In genomic region chr1:68234094-68234493, GRCh38 we compare ENCODE assay signal across 35 cellular contexts. TPM values are rescaled to one million over a fixed set of nuclear protein-coding genes. Genes with fewer than 3 reads are reported as not detected.
"Had no signal": no experiment of that assay in that cellular context is flagged by ENCODE, and none has a peak within 500 bp of the region (broad histone marks: within the 10 kb centered on the region; RNA-seq: fewer than 3 reads in every experiment).

No MANE protein-coding gene starts in this region.

- H3K9me3 Mint-ChIP-seq: activated CD4-positive, alpha-beta memory T cell treated with anti-CD3 and anti-CD28 coated beads for 36 hours; activated naive CD4-positive, alpha-beta T cell treated with anti-CD3 and anti-CD28 coated beads, Interleukin-2, amount 10 ng/mL, durations not matched to agents 7 days and 5 days; activated naive CD8-positive, alpha-beta T cell treated with anti-CD3 and anti-CD28 coated beads, Interleukin-2, amount 10 ng/mL, durations not matched to agents 7 days and 5 days; activated T-cell treated with anti-CD3 and anti-CD28 coated beads, Interleukin-2, amount 50 U/mL, for 24 hours; natural killer cell treated with Interleukin-12 subunit alpha and Interleukin-12 subunit beta and Interleukin-15 and Interleukin-18, amount 100 ng/mL, for 72 hours; stimulated activated naive B cell treated with anti-CD40 and anti-IgM and Interleukin-4, amounts not matched to agents 10 μg/mL and 1 μg/mL and 100 μg/mL, for 72 hours had no signal

- H3K27me3 ChIP-seq: ascending aorta, brain microvascular endothelial cell, pancreas, right atrium auricular region, suprapubic skin, tibial artery had no signal

- DNase-seq: activated CD4-positive, alpha-beta memory T cell treated with anti-CD3 and anti-CD28 coated beads for 36 hours; activated CD4-positive, alpha-beta T cell treated with anti-CD3 and anti-CD28 coated beads, Interleukin-2, amount 10 ng/mL, durations not matched to agents 24 days and 14 days; activated CD4-positive, CD25-positive, alpha-beta regulatory T cell treated with anti-CD3 and anti-CD28 coated beads, Interleukin-2, amount 50 U/mL, for 72 hours; activated CD8-positive, alpha-beta memory T cell treated with anti-CD3 and anti-CD28 coated beads, Interleukin-2, amount 50 U/mL, for 48 hours; activated gamma-delta T cell; activated naive CD4-positive, alpha-beta T cell treated with anti-CD3 and anti-CD28 coated beads, Interleukin-2, amount 10 ng/mL, durations not matched to agents 7 days and 5 days; activated naive CD8-positive, alpha-beta T cell treated with anti-CD3 and anti-CD28 coated beads, Interleukin-2, amount 10 ng/mL, durations not matched to agents 7 days and 5 days; activated T-cell treated with anti-CD3 and anti-CD28 coated beads, Interleukin-2, amount 50 U/mL, for 24 hours; brain microvascular endothelial cell; caudate nucleus; cortex of kidney; effector memory CD8-positive, alpha-beta T cell; foreskin fibroblast; heart left ventricle; hypothalamus; immature natural killer cell; kidney glomerular epithelial cell; left lung; mesendoderm; mucosa of descending colon; nucleus accumbens; pancreas; psoas muscle; stimulated activated CD4-positive, alpha-beta T cell treated with anti-CD3 and anti-CD28 coated beads, Interleukin-15, amount 100 ng/mL, for 24 hours; stimulated activated CD4-positive, alpha-beta T cell treated with anti-CD3 and anti-CD28 coated beads, Interleukin-2, amount 100 ng/mL, for 24 hours; stimulated activated naive B cell treated with anti-CD40 and anti-IgM and Interleukin-4, amounts not matched to agents 10 μg/mL and 1 μg/mL and 100 μg/mL, for 72 hours; T-helper 17 cell; T1000; tibial artery; WERI-Rb-1 had no signal

- FAIRE-seq: pancreas had no signal

- H3K36me3 Mint-ChIP-seq: activated CD4-positive, alpha-beta memory T cell treated with anti-CD3 and anti-CD28 coated beads for 36 hours; activated naive CD4-positive, alpha-beta T cell treated with anti-CD3 and anti-CD28 coated beads, Interleukin-2, amount 10 ng/mL, durations not matched to agents 7 days and 5 days; activated naive CD8-positive, alpha-beta T cell treated with anti-CD3 and anti-CD28 coated beads, Interleukin-2, amount 10 ng/mL, durations not matched to agents 7 days and 5 days; stimulated activated naive B cell treated with anti-CD40 and anti-IgM and Interleukin-4, amounts not matched to agents 10 μg/mL and 1 μg/mL and 100 μg/mL, for 72 hours had no signal

- H3K36me3 ChIP-seq: ascending aorta, brain microvascular endothelial cell, heart left ventricle, left lung, pancreas, right atrium auricular region, suprapubic skin, tibial artery, WERI-Rb-1 had no signal

- ATAC-seq: effector memory CD8-positive, alpha-beta T cell; heart left ventricle; left lung; mucosa of descending colon; natural killer cell treated with Interleukin-12 subunit alpha and Interleukin-12 subunit beta and Interleukin-15 and Interleukin-18, amount 100 ng/mL, for 72 hours; pancreas; psoas muscle; stimulated activated naive B cell treated with anti-CD40 and anti-IgM and Interleukin-4, amounts not matched to agents 10 μg/mL and 1 μg/mL and 100 μg/mL, for 72 hours; T-helper 17 cell had no signal

- H3K27ac Mint-ChIP-seq: activated CD4-positive, alpha-beta memory T cell treated with anti-CD3 and anti-CD28 coated beads for 36 hours; activated CD4-positive, alpha-beta T cell treated with anti-CD3 and anti-CD28 coated beads, Interleukin-2, amount 10 ng/mL, durations not matched to agents 24 days and 14 days; activated naive CD4-positive, alpha-beta T cell treated with anti-CD3 and anti-CD28 coated beads, Interleukin-2, amount 10 ng/mL, durations not matched to agents 7 days and 5 days; activated naive CD8-positive, alpha-beta T cell treated with anti-CD3 and anti-CD28 coated beads, Interleukin-2, amount 10 ng/mL, durations not matched to agents 7 days and 5 days; activated T-cell treated with anti-CD3 and anti-CD28 coated beads, Interleukin-2, amount 50 U/mL, for 24 hours; effector memory CD8-positive, alpha-beta T cell; immature natural killer cell; natural killer cell treated with Interleukin-12 subunit alpha and Interleukin-12 subunit beta and Interleukin-15 and Interleukin-18, amount 100 ng/mL, for 72 hours; stimulated activated naive B cell treated with anti-CD40 and anti-IgM and Interleukin-4, amounts not matched to agents 10 μg/mL and 1 μg/mL and 100 μg/mL, for 72 hours; T-helper 17 cell had no signal

- H3K4me3 ChIP-seq: ascending aorta, heart left ventricle, left lung, lung, mucosa of descending colon, pancreas, psoas muscle, right atrium auricular region, suprapubic skin, tibial artery had no signal

- H3K4me1 Mint-ChIP-seq: immature natural killer cell had no signal

- H3K4me3 Mint-ChIP-seq: activated CD4-positive, alpha-beta memory T cell treated with anti-CD3 and anti-CD28 coated beads for 36 hours; activated CD4-positive, alpha-beta T cell treated with anti-CD3 and anti-CD28 coated beads, Interleukin-2, amount 10 ng/mL, durations not matched to agents 24 days and 14 days; activated naive CD4-positive, alpha-beta T cell treated with anti-CD3 and anti-CD28 coated beads, Interleukin-2, amount 10 ng/mL, durations not matched to agents 7 days and 5 days; activated naive CD8-positive, alpha-beta T cell treated with anti-CD3 and anti-CD28 coated beads, Interleukin-2, amount 10 ng/mL, durations not matched to agents 7 days and 5 days; activated T-cell treated with anti-CD3 and anti-CD28 coated beads, Interleukin-2, amount 50 U/mL, for 24 hours; effector memory CD8-positive, alpha-beta T cell; immature natural killer cell; natural killer cell treated with Interleukin-12 subunit alpha and Interleukin-12 subunit beta and Interleukin-15 and Interleukin-18, amount 100 ng/mL, for 72 hours; stimulated activated naive B cell treated with anti-CD40 and anti-IgM and Interleukin-4, amounts not matched to agents 10 μg/mL and 1 μg/mL and 100 μg/mL, for 72 hours; T-helper 17 cell had no signal

RNA-seq across cellular contexts. Expression of gene WLS, which starts 1.8 kb away (rescaled TPM):
- total RNA-seq: activated CD4-positive, alpha-beta memory T cell treated with anti-CD3 and anti-CD28 coated beads for 36 hours; activated CD4-positive, alpha-beta T cell treated with anti-CD3 and anti-CD28 coated beads, Interleukin-2, amount 10 ng/mL, durations not matched to agents 24 days and 14 days; activated naive CD8-positive, alpha-beta T cell treated with anti-CD3 and anti-CD28 coated beads, Interleukin-2, amount 10 ng/mL, durations not matched to agents 7 days and 5 days; natural killer cell treated with Interleukin-12 subunit alpha and Interleukin-12 subunit beta and Interleukin-15 and Interleukin-18, amount 100 ng/mL, for 72 hours had no signal
